ENCODE assay signal across 11 cellular contexts in genomic region chr5:65861830-65862241, GRCh38.
A peak's percentile ranks its signal among the peaks of the same experiment; 100 is the strongest.
DNase-seq lines count a peak whose midpoint lies in the region; ATAC-seq, FAIRE-seq and TF ChIP-seq lines count a peak whose summit lies in the region.
"Had no signal": no experiment of that assay in that cellular context is flagged by ENCODE, and none has a peak within 500 bp of the region (broad histone marks: within the 10 kb centered on the region; RNA-seq: fewer than 3 reads in every experiment).

No MANE protein-coding gene starts in this region.

- peak overlapping the region; percentile 7 for H3K4me3 Mint-ChIP-seq in osteocyte (ENCODE audit: unreplicated experiment)
- H3K4me3 Mint-ChIP-seq: activated T-cell treated with anti-CD3 and anti-CD28 coated beads, Interleukin-2, amount 50 U/mL, for 24 hours had no signal

- peak overlapping the region; percentile 77 for H3K27ac ChIP-seq in epithelial cell of prostate
- H3K27ac ChIP-seq: right lobe of liver had no signal

- H3K27ac Mint-ChIP-seq in osteocyte (ENCODE audit: unreplicated experiment), result peak overlapping the region; percentile 39
- H3K27ac Mint-ChIP-seq: activated T-cell treated with anti-CD3 and anti-CD28 coated beads, Interleukin-2, amount 50 U/mL, for 24 hours had no signal

- peak; percentile 100 for DNase-seq in EH (ENCODE audit: low read depth)
- DNase-seq in RCC 7860 (ENCODE audit: low spot score), result peak; percentile 92
- peak; percentile 68 for DNase-seq in epithelial cell of prostate (ENCODE audit: low read depth, low spot score)
- DNase-seq in osteocyte (ENCODE audit: extremely low spot score, unreplicated experiment), result no peak
- no peak for DNase-seq in activated T-cell treated with anti-CD3 and anti-CD28 coated beads, Interleukin-2, amount 50 U/mL, for 1 hour
- no peak for DNase-seq in NCI-H1417 (lab: John Stamatoyannopoulos, UW)
- no peak for DNase-seq in SIG-M5 (lab: John Stamatoyannopoulos, UW)
- DNase-seq: activated T-cell treated with anti-CD3 and anti-CD28 coated beads, Interleukin-2, amount 50 U/mL, for 24 hours; NCI-H82; right lobe of liver had no signal

- no peak for TF ChIP-seq CTCF in osteocyte (IDR thresholded peaks at IDR 0.05)

- ATAC-seq in HG02678 (IDR thresholded peaks at IDR 0.05; ENCODE audit: unreplicated experiment), result no peak
- ATAC-seq: right lobe of liver had no signal

- H3K27me3 Mint-ChIP-seq in osteocyte (ENCODE audit: unreplicated experiment), result no peaks in the 10 kb centered on the region
- H3K27me3 Mint-ChIP-seq: activated T-cell treated with anti-CD3 and anti-CD28 coated beads, Interleukin-2, amount 50 U/mL, for 24 hours had no signal

- peaks cover 18% of the 10 kb centered on the region for H3K4me1 Mint-ChIP-seq in osteocyte (ENCODE audit: unreplicated experiment)

- peak; percentile 90 for FAIRE-seq in RCC 7860 (lab: Jason Lieb, UNC)

- H3K9me3 Mint-ChIP-seq in osteocyte (ENCODE audit: unreplicated experiment), result no peaks in the 10 kb centered on the region
- H3K9me3 Mint-ChIP-seq: activated T-cell treated with anti-CD3 and anti-CD28 coated beads, Interleukin-2, amount 50 U/mL, for 24 hours had no signal

- H3K36me3 Mint-ChIP-seq in osteocyte (ENCODE audit: unreplicated experiment), result no peaks in the 10 kb centered on the region

Comparison
In these comparisons a context has a peak if more than half of its experiments do, and no peak if none do; other contexts are left out.
1. DNase-seq: peak in EH (single experiment), RCC 7860 (single experiment) and epithelial cell of prostate (single experiment); none in osteocyte (single experiment), activated T-cell treated with anti-CD3 and anti-CD28 coated beads, Interleukin-2, amount 50 U/mL, for 1 hour (single experiment), NCI-H1417 (0 of 3) and SIG-M5 (single experiment).